ENCODE assay signal across 18 cellular contexts in the genomic region with DNA sequence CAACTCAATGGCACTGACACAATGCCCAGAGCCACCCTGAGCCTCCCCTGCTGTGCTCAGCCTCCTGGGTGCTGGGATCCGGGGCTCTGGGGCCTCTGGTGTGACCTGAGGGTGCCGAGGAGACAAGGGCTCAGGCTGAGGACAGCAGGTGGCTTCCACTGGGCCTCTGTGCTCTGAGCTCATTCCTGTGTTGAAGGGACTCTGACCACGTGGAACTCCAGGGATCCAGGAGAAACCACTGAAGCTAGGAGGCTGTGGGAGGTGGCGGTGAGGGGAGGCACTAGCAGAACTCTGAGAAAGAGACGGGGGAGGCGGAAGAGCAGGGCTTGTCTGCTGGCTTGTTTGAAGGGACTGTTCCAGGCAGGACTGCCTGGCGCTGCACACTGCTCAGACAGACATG.
DNase-seq lines count a peak whose midpoint lies in the region; FAIRE-seq and TF ChIP-seq lines count a peak whose summit lies in the region.
"Had no signal": no experiment of that assay in that cellular context is flagged by ENCODE, and none has a peak within 500 bp of the region (broad histone marks: within the 10 kb centered on the region; RNA-seq: fewer than 3 reads in every experiment).

No MANE protein-coding gene starts in this region.

- H2BK15ac ChIP-seq in H1 (ENCODE audit: low read length) (no peak overlapping the region; the same call in 1 of the 2 replicates), neuronal stem cell (ENCODE audit: low read length) (peak overlapping the region; percentile 95)

- no peaks in the 10 kb centered on the region for H3K36me3 ChIP-seq in BLaER1
- no peaks in the 10 kb centered on the region for H3K36me3 ChIP-seq in H7 (replicated peaks; ENCODE audit: control insufficient read depth, insufficient read depth, low read length)
- H3K36me3 ChIP-seq in H1 (ENCODE audit: control insufficient read depth in 2 of 4, insufficient read depth in 4 of 4, low read length in 3 of 4): no peaks in the 10 kb centered on the region
- H3K36me3 ChIP-seq in neuronal stem cell (replicated peaks in 1 of 2; ENCODE audit: control insufficient read depth in 2 of 2, insufficient read depth in 2 of 2, low read length in 2 of 2): no peaks in the 10 kb centered on the region
- H3K36me3 ChIP-seq in MG63: no peaks in the 10 kb centered on the region
- no peaks in the 10 kb centered on the region for H3K36me3 ChIP-seq in OCI-LY7 (ENCODE audit: insufficient read depth, low read length)
- H3K36me3 ChIP-seq: SJSA1 had no signal

- H3K79me2 ChIP-seq in H1 (ENCODE audit: control insufficient read depth in 1 of 2, insufficient read depth in 2 of 2, low read length in 2 of 2) (no peaks in the 10 kb centered on the region), OCI-LY7 (ENCODE audit: insufficient read depth, low read depth, low read length) (no peaks in the 10 kb centered on the region)

- TF ChIP-seq POLR2A in H1 (IDR thresholded peaks at IDR 0.05; ENCODE audit: control extremely low read depth in 1 of 2, low read depth in 2 of 2, low read length in 2 of 2): no peak

- no peak overlapping the region for H3K9ac ChIP-seq in BLaER1
- H3K9ac ChIP-seq in H1 (replicated peaks in 1 of 4; ENCODE audit: extremely low read depth in 1 of 4, low read depth in 3 of 4, low read length in 3 of 4): no peak overlapping the region
- H3K9ac ChIP-seq in neuronal stem cell (ENCODE audit: low read depth, low read length, poor library complexity): no peak overlapping the region

- FAIRE-seq in H1 (lab: Jason Lieb, UNC): no peak
- FAIRE-seq: D721Med, GM12878 had no signal

- H3K4ac ChIP-seq in H1 (replicated peaks; ENCODE audit: insufficient read length, low read depth, low read length) (peak overlapping the region; percentile 46), neuronal stem cell (ENCODE audit: low read length) (no peak overlapping the region)

- H3K9me2 ChIP-seq in OCI-LY7 (ENCODE audit: insufficient read depth, low read length): no peaks in the 10 kb centered on the region

- intact Hi-C loops in OCI-LY7 (cut with micrococcal nuclease; ENCODE audit: unreplicated experiment): no loop called here

- no peak overlapping the region for H2AFZ ChIP-seq in H1 (ENCODE audit: low read length)
- peak overlapping the region; percentile 53 for H2AFZ ChIP-seq in neuronal stem cell (ENCODE audit: low read length)
- H2AFZ ChIP-seq in OCI-LY7 (ENCODE audit: low read length): no peak overlapping the region

- 0 out of 2 replicates have a peak, but pooled peaks cover 4% of the 10 kb centered on the region for H3K9me3 ChIP-seq in BLaER1
- H3K9me3 ChIP-seq in H1 (ENCODE audit: insufficient read depth in 2 of 2, low read depth in 1 of 2, low read length in 1 of 2): no peaks in the 10 kb centered on the region
- no peaks in the 10 kb centered on the region for H3K9me3 ChIP-seq in neuronal stem cell (replicated peaks in 1 of 2; ENCODE audit: control insufficient read depth in 2 of 2, insufficient read depth in 1 of 2, low read depth in 1 of 2, low read length in 2 of 2)
- no peaks in the 10 kb centered on the region for H3K9me3 ChIP-seq in MG63
- no peaks in the 10 kb centered on the region for H3K9me3 ChIP-seq in OCI-LY7 (ENCODE audit: low read length)

- no peak overlapping the region for H3K4me3 ChIP-seq in BLaER1
- H3K4me3 ChIP-seq in H7 (ENCODE audit: insufficient read depth, low read depth, low read length): no peak overlapping the region
- H3K4me3 ChIP-seq in H1 (ENCODE audit: extremely low read depth in 1 of 4, insufficient read depth in 2 of 4, low read depth in 3 of 4, low read length in 4 of 4): no peak overlapping the region
- H3K4me3 ChIP-seq in neuronal stem cell (ENCODE audit: low read length in 2 of 2): no peak overlapping the region
- no peak overlapping the region for H3K4me3 ChIP-seq in MG63
- H3K4me3 ChIP-seq in OCI-LY7 (ENCODE audit: low read depth, low read length, poor library complexity, severe bottlenecking): no peak overlapping the region
- H3K4me3 ChIP-seq: GM12878, SJSA1 had no signal

- DNase-seq in H7: peak; percentile 47
- no peak for DNase-seq in H1 (ENCODE audit: low read depth in 1 of 2, low spot score in 2 of 2)
- no peak for DNase-seq in neuronal stem cell (ENCODE audit: low spot score)
- DNase-seq in MG63: no peak
- no peak for DNase-seq in OCI-LY7 (ENCODE audit: low spot score)
- DNase-seq in DMS114 treated with DMSO at 0.1 percent for 48 hours (lab: John Stamatoyannopoulos, UW; ENCODE audit: unreplicated experiment): no peak
- DNase-seq: C1 segment of cervical spinal cord; CD8-positive, alpha-beta memory T cell; EL; NCI-H1105; NCI-H1694; NCI-H2081 treated with DMSO at 0.1 percent for 48 hours; NCI-H2227 treated with DMSO at 0.1 percent for 48 hours; NCI-H510A treated with DMSO at 0.1 percent for 48 hours had no signal

- H2BK20ac ChIP-seq in H1 (ENCODE audit: low read length): no peak overlapping the region

- H3K56ac ChIP-seq in H1 (replicated peaks; ENCODE audit: insufficient read length, low read depth, low read length): no peak overlapping the region

- POLR2A ChIA-PET in H1 (lab: Charles Lee; ENCODE audit: partially characterized antibody) (interaction anchor here (1.0 kb wide), 2 partner anchors 78 to 525 kb away, joined by 3 to 6 read pairs; no protein-coding TSS in a partner anchor), OCI-LY7 (lab: Charles Lee) (no interaction called here)

- H3K4me1 ChIP-seq in BLaER1 (peaks cover 27% of the 10 kb centered on the region), H1 (replicated peaks in 1 of 4; ENCODE audit: control insufficient read depth in 3 of 4, insufficient read depth in 4 of 4, low read length in 3 of 4) (peaks cover 0 to 7% (median 4%) of the 10 kb centered on the region in 4 experiments; a peak in 1 of 7 replicates), neuronal stem cell (ENCODE audit: control insufficient read depth in 2 of 2, insufficient read depth in 1 of 2, low read depth in 1 of 2, low read length in 2 of 2) (peaks cover 0 to 4% of the 10 kb centered on the region in 2 donors), OCI-LY7 (ENCODE audit: insufficient read depth, low read length, poor library complexity, severe bottlenecking) (no peaks in the 10 kb centered on the region)
- H3K4me1 ChIP-seq: SJSA1 had no signal

- H3K27me3 ChIP-seq in BLaER1: no peaks in the 10 kb centered on the region
- H3K27me3 ChIP-seq in H7 (ENCODE audit: control insufficient read depth, insufficient read depth, low read length): no peaks in the 10 kb centered on the region
- H3K27me3 ChIP-seq in H1 (replicated peaks in 1 of 4; ENCODE audit: control insufficient read depth in 3 of 4, extremely low read depth in 1 of 4, insufficient read depth in 3 of 4, low read length in 3 of 4): 0 out of 7 replicates have a peak, but pooled peaks cover 0 to 2% (median 0%) of the 10 kb centered on the region in 4 experiments
- peaks cover 0 to 3% (median 0%) of the 10 kb centered on the region in 3 experiments for H3K27me3 ChIP-seq in neuronal stem cell (ENCODE audit: control insufficient read depth in 3 of 3, insufficient read depth in 3 of 3, low read depth in 1 of 3, low read length in 3 of 3)
- no peaks in the 10 kb centered on the region for H3K27me3 ChIP-seq in MG63
- H3K27me3 ChIP-seq: SJSA1 had no signal

- peak overlapping the region; percentile 42 for H4K5ac ChIP-seq in H1 (ENCODE audit: insufficient read length, low read depth, low read length)

- H3K27ac ChIP-seq in BLaER1: no peak overlapping the region; the same call in 1 of the 2 replicates
- H3K27ac ChIP-seq in H1 (ENCODE audit: low read depth, low read length): no peak overlapping the region
- no peak overlapping the region for H3K27ac ChIP-seq in neuronal stem cell (replicated peaks; ENCODE audit: low read length)
- H3K27ac ChIP-seq in OCI-LY7 (ENCODE audit: low read depth, low read length, poor library complexity, severe bottlenecking): no peak overlapping the region
- H3K27ac ChIP-seq: SJSA1 had no signal

- H3K4me2 ChIP-seq in BLaER1 (peak overlapping the region; percentile 61), H1 (ENCODE audit: insufficient read depth in 1 of 2, low read depth in 2 of 2, low read length in 2 of 2) (peak overlapping the region in 1 of 2 experiments; percentile 44; a peak in 3 of 4 replicates), neuronal stem cell (ENCODE audit: insufficient read depth, low read length, poor library complexity, severe bottlenecking) (no peak overlapping the region), OCI-LY7 (ENCODE audit: low read length) (no peak overlapping the region)

- H3K23me2 ChIP-seq in H1 (ENCODE audit: low read depth, low read length): peaks cover 3% of the 10 kb centered on the region; the same call in 1 of the 2 replicates

- H2AK5ac ChIP-seq in H1 (ENCODE audit: low read depth, low read length): no peak overlapping the region
- peak overlapping the region; percentile 70 for H2AK5ac ChIP-seq in neuronal stem cell (ENCODE audit: low read depth, low read length)

- TF ChIP-seq RAD21 in H1 (IDR thresholded peaks at IDR 0.05 in 1 of 2, conservative IDR thresholded peaks at IDR 0.05 in 1 of 2; ENCODE audit: low read depth in 2 of 2, low read length in 2 of 2): no peak

- H2BK5ac ChIP-seq in H1 (ENCODE audit: low read depth, low read length): peak overlapping the region; percentile 52; the same call in 1 of the 2 replicates
- no peak overlapping the region for H2BK5ac ChIP-seq in neuronal stem cell (ENCODE audit: low read length)

- no TSS peak for BruUV-seq in OCI-LY7 (replicated peaks; lab: Mats Ljungman, UMichigan)

- H3K14ac ChIP-seq in H1 (ENCODE audit: insufficient read length) (no peak overlapping the region), neuronal stem cell (ENCODE audit: low read length) (no peak overlapping the region)

- H3K23ac ChIP-seq in H1 (ENCODE audit: insufficient read length): no peak overlapping the region
- no peak overlapping the region for H3K23ac ChIP-seq in neuronal stem cell (ENCODE audit: low read depth, low read length, poor library complexity)

- TF ChIP-seq EP300 in H1 (IDR thresholded peaks at IDR 0.05; ENCODE audit: borderline replicate concordance in 1 of 2, low read depth in 2 of 2, low read length in 2 of 2): no peak

- H3K79me1 ChIP-seq in H1 (ENCODE audit: low read depth, low read length): no peaks in the 10 kb centered on the region
- no peaks in the 10 kb centered on the region for H3K79me1 ChIP-seq in neuronal stem cell (ENCODE audit: low read depth, low read length)

- peak overlapping the region; percentile 69 for H2BK120ac ChIP-seq in H1 (replicated peaks; ENCODE audit: low read depth, low read length)
- H2BK120ac ChIP-seq in neuronal stem cell (ENCODE audit: low read depth, low read length): peak overlapping the region; percentile 82

- 63% methylated on average over 4 of the region's 7 CpGs; no CpG with 5 or more reads in 1 of the 2 experiments for WGBS in H1 (ENCODE audit: extremely low coverage in 1 of 2, insufficient coverage in 1 of 2, insufficient read length in 1 of 2, insufficient replicate concordance in 2 of 2, low coverage in 1 of 2, low lambda C conversion rate in 2 of 2, missing lambda C conversion rate in 1 of 2), 2 experiments
- WGBS in neuronal stem cell (ENCODE audit: extremely low coverage in 2 of 2, insufficient read length in 2 of 2, insufficient replicate concordance in 1 of 2), 2 donors: no CpG with 5 or more reads among the region's 7 CpGs

- H4K20me1 ChIP-seq in BLaER1: no peaks in the 10 kb centered on the region
- H4K20me1 ChIP-seq in H1 (replicated peaks in 1 of 2; ENCODE audit: control insufficient read depth in 1 of 2, insufficient read depth in 2 of 2, low read length in 2 of 2): no peaks in the 10 kb centered on the region
- H4K20me1 ChIP-seq in OCI-LY7 (ENCODE audit: insufficient read depth, low read length): no peaks in the 10 kb centered on the region

- TF ChIP-seq CTCF in H1 (IDR thresholded peaks at IDR 0.05; ENCODE audit: control extremely low read depth in 1 of 3, insufficient read depth in 1 of 3, low read depth in 1 of 3, low read length in 3 of 3) (no peak), OCI-LY7 (conservative IDR thresholded peaks at IDR 0.05; ENCODE audit: low read length) (no peak)

- H3K18ac ChIP-seq in H1 (ENCODE audit: extremely low read depth, low read length): peak overlapping the region; percentile 90
- peak overlapping the region; percentile 83 for H3K18ac ChIP-seq in neuronal stem cell (ENCODE audit: low read length)

- CTCF ChIA-PET in H1 (lab: Charles Lee; ENCODE audit: partially characterized antibody): interaction anchor here (1.3 kb wide), 1 partner anchor 81 kb away, joined by 5 read pairs; no protein-coding TSS in a partner anchor
- CTCF ChIA-PET in OCI-LY7 (lab: Charles Lee; ENCODE audit: unreplicated experiment): no interaction called here

- H4K8ac ChIP-seq in H1 (ENCODE audit: extremely low read depth, insufficient read depth, low read length) (peak overlapping the region; percentile 58), neuronal stem cell (ENCODE audit: low read depth, low read length) (no peak overlapping the region)

- H4K91ac ChIP-seq in H1 (replicated peaks; ENCODE audit: insufficient read length, low read length): peak overlapping the region; percentile 96
- no peak overlapping the region for H4K91ac ChIP-seq in neuronal stem cell (ENCODE audit: low read depth, low read length, poor library complexity)

- H2BK12ac ChIP-seq in H1 (ENCODE audit: low read depth, low read length): peak overlapping the region; percentile 97; the same call in 1 of the 2 replicates
- no peak overlapping the region for H2BK12ac ChIP-seq in neuronal stem cell (ENCODE audit: low read length)
